In the genomic region with DNA sequence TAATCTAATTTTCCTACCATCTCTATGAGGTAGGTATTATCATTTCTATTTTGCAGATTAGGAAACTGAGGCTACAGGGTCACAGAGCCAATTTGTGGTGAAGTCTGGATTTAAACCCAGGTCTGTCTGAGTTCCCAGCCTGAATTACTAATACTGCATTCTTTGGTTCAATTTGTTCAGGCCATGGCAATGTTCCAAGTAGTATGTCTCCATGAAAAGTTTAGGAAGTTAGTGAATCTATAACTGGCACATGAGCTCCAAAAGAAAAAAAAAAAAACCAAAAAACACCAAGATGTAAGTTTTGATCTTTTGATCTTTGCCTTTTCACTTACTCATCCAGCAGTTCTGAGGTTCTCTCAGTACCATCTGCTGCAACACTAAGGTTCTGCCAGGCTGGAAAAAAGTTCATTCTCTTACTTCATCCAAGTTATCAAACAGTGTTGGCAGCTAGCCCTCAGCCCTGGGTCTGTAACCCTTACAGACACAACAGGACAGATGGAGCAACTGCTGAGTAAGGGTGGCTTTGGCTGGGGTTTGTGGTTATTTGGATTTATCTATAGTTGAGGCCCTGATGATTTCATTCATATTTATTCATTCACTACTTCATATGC, we compare ENCODE assay signal across 12 cellular contexts. TPM values are rescaled to one million over a fixed set of nuclear protein-coding genes. Genes with fewer than 3 reads are reported as not detected.
DNase-seq lines count a peak whose midpoint lies in the region; ATAC-seq and TF ChIP-seq lines count a peak whose summit lies in the region.
"Had no signal": no experiment of that assay in that cellular context is flagged by ENCODE, and none has a peak within 500 bp of the region (broad histone marks: within the 10 kb centered on the region; RNA-seq: fewer than 3 reads in every experiment).

No MANE protein-coding gene starts in this region.

- H3K27ac ChIP-seq in SJCRH30 (no peak overlapping the region), stomach (peak overlapping the region in 1 of 5 donors; percentile 17)
- H3K27ac ChIP-seq: transverse colon had no signal

- no peak for DNase-seq in activated naive CD8-positive, alpha-beta T cell treated with anti-CD3 and anti-CD28 coated beads for 36 hours
- peak; percentile 60 to 64 for DNase-seq in SJCRH30
- DNase-seq in foreskin fibroblast: peak; percentile 85 to 90
- DNase-seq in stomach: peak; percentile 64
- DNase-seq in activated naive CD4-positive, alpha-beta T cell (lab: John Stamatoyannopoulos, UW): no peak
- no peak for DNase-seq in superior temporal gyrus (ENCODE audit: extremely low spot score)
- DNase-seq: activated CD8-positive, alpha-beta memory T cell treated with anti-CD3 and anti-CD28 coated beads, Interleukin-2, amount 10 ng/mL, durations not matched to agents 7 days and 5 days; stimulated activated CD4-positive, alpha-beta T cell treated with anti-CD3 and anti-CD28 coated beads, Interleukin-2, amount 100 ng/mL, for 48 hours; transverse colon had no signal

- H3K4me1 ChIP-seq in SJCRH30 (peaks cover 10% of the 10 kb centered on the region), stomach (peaks cover 0 to 20% (median 11%) of the 10 kb centered on the region in 4 donors)

- TF ChIP-seq EP300 in stomach (IDR thresholded peaks at IDR 0.05): no peak

- H3K9me3 ChIP-seq in SJCRH30 (replicated peaks) (no peaks in the 10 kb centered on the region), stomach (peaks cover 0 to 5% (median 0%) of the 10 kb centered on the region in 4 donors)
- H3K9me3 ChIP-seq: transverse colon had no signal

- no peak for ATAC-seq in GM21825 (IDR thresholded peaks at IDR 0.05; ENCODE audit: unreplicated experiment)
- ATAC-seq: activated CD8-positive, alpha-beta memory T cell treated with anti-CD3 and anti-CD28 coated beads, Interleukin-2, amount 10 ng/mL, durations not matched to agents 7 days and 5 days; natural killer cell treated with Interleukin-12 subunit alpha and Interleukin-12 subunit beta and Interleukin-15 and Interleukin-18, amount 100 ng/mL, for 72 hours had no signal

- intact Hi-C loops in stomach (cut with DNase I; ENCODE audit: low total_unique reads): no loop called here

- peaks cover 20% of the 10 kb centered on the region for H3K4me1 Mint-ChIP-seq in activated naive CD8-positive, alpha-beta T cell (ENCODE audit: low read depth)
- H3K4me1 Mint-ChIP-seq in activated naive CD8-positive, alpha-beta T cell treated with anti-CD3 and anti-CD28 coated beads for 36 hours: peaks cover 13% of the 10 kb centered on the region

- H3K36me3 ChIP-seq in SJCRH30: no peaks in the 10 kb centered on the region
- no peaks in the 10 kb centered on the region for H3K36me3 ChIP-seq in stomach
- H3K36me3 ChIP-seq: transverse colon had no signal

- TF ChIP-seq CTCF in foreskin fibroblast (IDR thresholded peaks at IDR 0.05; ENCODE audit: low read depth, low read length) (no peak), stomach (IDR thresholded peaks at IDR 0.05) (no peak)

- peaks cover 2% of the 10 kb centered on the region for H3K36me3 Mint-ChIP-seq in activated naive CD8-positive, alpha-beta T cell
- H3K36me3 Mint-ChIP-seq in activated naive CD8-positive, alpha-beta T cell treated with anti-CD3 and anti-CD28 coated beads for 36 hours: peaks cover 16% of the 10 kb centered on the region

- no peaks in the 10 kb centered on the region for H3K27me3 Mint-ChIP-seq in activated naive CD8-positive, alpha-beta T cell
- H3K27me3 Mint-ChIP-seq in activated naive CD8-positive, alpha-beta T cell treated with anti-CD3 and anti-CD28 coated beads for 36 hours: no peaks in the 10 kb centered on the region
- H3K27me3 Mint-ChIP-seq: activated CD8-positive, alpha-beta memory T cell treated with anti-CD3 and anti-CD28 coated beads, Interleukin-2, amount 10 ng/mL, durations not matched to agents 7 days and 5 days; natural killer cell treated with Interleukin-12 subunit alpha and Interleukin-12 subunit beta and Interleukin-15 and Interleukin-18, amount 100 ng/mL, for 72 hours had no signal

- H3K9me3 Mint-ChIP-seq in activated naive CD8-positive, alpha-beta T cell (ENCODE audit: low read depth): no peaks in the 10 kb centered on the region
- H3K9me3 Mint-ChIP-seq in activated naive CD8-positive, alpha-beta T cell treated with anti-CD3 and anti-CD28 coated beads for 36 hours: peaks cover 5% of the 10 kb centered on the region

- TF ChIP-seq POLR2A in stomach (IDR thresholded peaks at IDR 0.05): no peak

- H3K4me3 ChIP-seq in SJCRH30: no peak overlapping the region
- H3K4me3 ChIP-seq in foreskin fibroblast (ENCODE audit: low read depth in 1 of 2, low read length in 2 of 2): no peak overlapping the region
- H3K4me3 ChIP-seq in stomach: no peak overlapping the region
- H3K4me3 ChIP-seq: transverse colon had no signal

- H3K27me3 ChIP-seq in SJCRH30 (no peaks in the 10 kb centered on the region), stomach (no peaks in the 10 kb centered on the region)
- H3K27me3 ChIP-seq: transverse colon had no signal

- H3K27ac Mint-ChIP-seq in activated naive CD8-positive, alpha-beta T cell: peak overlapping the region; percentile 19
- no peak overlapping the region for H3K27ac Mint-ChIP-seq in activated naive CD8-positive, alpha-beta T cell treated with anti-CD3 and anti-CD28 coated beads for 36 hours
- H3K27ac Mint-ChIP-seq: activated CD8-positive, alpha-beta memory T cell treated with anti-CD3 and anti-CD28 coated beads, Interleukin-2, amount 10 ng/mL, durations not matched to agents 7 days and 5 days; natural killer cell treated with Interleukin-12 subunit alpha and Interleukin-12 subunit beta and Interleukin-15 and Interleukin-18, amount 100 ng/mL, for 72 hours had no signal

- no peak overlapping the region for H3K4me3 Mint-ChIP-seq in activated naive CD8-positive, alpha-beta T cell
- H3K4me3 Mint-ChIP-seq in activated naive CD8-positive, alpha-beta T cell treated with anti-CD3 and anti-CD28 coated beads for 36 hours: no peak overlapping the region
- H3K4me3 Mint-ChIP-seq: activated CD8-positive, alpha-beta memory T cell treated with anti-CD3 and anti-CD28 coated beads, Interleukin-2, amount 10 ng/mL, durations not matched to agents 7 days and 5 days; natural killer cell treated with Interleukin-12 subunit alpha and Interleukin-12 subunit beta and Interleukin-15 and Interleukin-18, amount 100 ng/mL, for 72 hours had no signal

RNA-seq across cellular contexts. Expression of gene TMEM268, which starts 4.4 kb away (rescaled TPM):
- total RNA-seq in activated naive CD8-positive, alpha-beta T cell treated with anti-CD3 and anti-CD28 coated beads for 36 hours: 10 to 100 TPM; 28.8 to 29.8 TPM
- total RNA-seq in SJCRH30 (2014; rRNA removed; shearing (Covaris generic)): 9.8 and 10.2 TPM in 2 replicates
- total RNA-seq in stomach: 10 to 100 TPM in 2 of 5 donors, 1 to 10 TPM in 3; 4.1 to 33.3 (median 6.2) TPM
- 1 to 10 TPM; 3.6 to 4.6 (median 4.1) TPM for polyA plus RNA-seq in stomach

RNA-seq across cellular contexts. Expression of gene ATP6V1G1, which starts 19.1 kb away (rescaled TPM):
- total RNA-seq in activated naive CD8-positive, alpha-beta T cell treated with anti-CD3 and anti-CD28 coated beads for 36 hours: 10 to 100 TPM; 41.7 to 41.9 TPM
- total RNA-seq in SJCRH30 (2014; rRNA removed; shearing (Covaris generic)): 125 and 128 TPM in 2 replicates
- total RNA-seq in stomach: 100 to 1,000 TPM in 3 of 5 donors, 10 to 100 TPM in 2; 27.5 to 259 (median 159) TPM
- 100 to 1,000 TPM; 137 to 302 (median 263) TPM for polyA plus RNA-seq in stomach

RNA-seq across cellular contexts. Expression of gene TEX53, which starts 50.9 kb away (rescaled TPM):
- not detected for total RNA-seq in activated naive CD8-positive, alpha-beta T cell treated with anti-CD3 and anti-CD28 coated beads for 36 hours
- not detected in 2 replicates for total RNA-seq in SJCRH30 (2014; rRNA removed; shearing (Covaris generic))
- not detected for total RNA-seq in stomach
- polyA plus RNA-seq in stomach: not detected
- total RNA-seq: activated CD8-positive, alpha-beta memory T cell treated with anti-CD3 and anti-CD28 coated beads, Interleukin-2, amount 10 ng/mL, durations not matched to agents 7 days and 5 days; natural killer cell treated with Interleukin-12 subunit alpha and Interleukin-12 subunit beta and Interleukin-15 and Interleukin-18, amount 100 ng/mL, for 72 hours; transverse colon had no signal

Comparison
In these comparisons a context has a peak if more than half of its experiments do, and no peak if none do; other contexts are left out.
1. DNase-seq: peak in SJCRH30 (2 of 2), foreskin fibroblast (2 of 2) and stomach (single experiment); none in activated naive CD8-positive, alpha-beta T cell treated with anti-CD3 and anti-CD28 coated beads for 36 hours (single experiment), activated naive CD4-positive, alpha-beta T cell (0 of 4) and superior temporal gyrus (single experiment).